Comparison of ENCODE assay signal across 1 cellular context in the genomic region with DNA sequence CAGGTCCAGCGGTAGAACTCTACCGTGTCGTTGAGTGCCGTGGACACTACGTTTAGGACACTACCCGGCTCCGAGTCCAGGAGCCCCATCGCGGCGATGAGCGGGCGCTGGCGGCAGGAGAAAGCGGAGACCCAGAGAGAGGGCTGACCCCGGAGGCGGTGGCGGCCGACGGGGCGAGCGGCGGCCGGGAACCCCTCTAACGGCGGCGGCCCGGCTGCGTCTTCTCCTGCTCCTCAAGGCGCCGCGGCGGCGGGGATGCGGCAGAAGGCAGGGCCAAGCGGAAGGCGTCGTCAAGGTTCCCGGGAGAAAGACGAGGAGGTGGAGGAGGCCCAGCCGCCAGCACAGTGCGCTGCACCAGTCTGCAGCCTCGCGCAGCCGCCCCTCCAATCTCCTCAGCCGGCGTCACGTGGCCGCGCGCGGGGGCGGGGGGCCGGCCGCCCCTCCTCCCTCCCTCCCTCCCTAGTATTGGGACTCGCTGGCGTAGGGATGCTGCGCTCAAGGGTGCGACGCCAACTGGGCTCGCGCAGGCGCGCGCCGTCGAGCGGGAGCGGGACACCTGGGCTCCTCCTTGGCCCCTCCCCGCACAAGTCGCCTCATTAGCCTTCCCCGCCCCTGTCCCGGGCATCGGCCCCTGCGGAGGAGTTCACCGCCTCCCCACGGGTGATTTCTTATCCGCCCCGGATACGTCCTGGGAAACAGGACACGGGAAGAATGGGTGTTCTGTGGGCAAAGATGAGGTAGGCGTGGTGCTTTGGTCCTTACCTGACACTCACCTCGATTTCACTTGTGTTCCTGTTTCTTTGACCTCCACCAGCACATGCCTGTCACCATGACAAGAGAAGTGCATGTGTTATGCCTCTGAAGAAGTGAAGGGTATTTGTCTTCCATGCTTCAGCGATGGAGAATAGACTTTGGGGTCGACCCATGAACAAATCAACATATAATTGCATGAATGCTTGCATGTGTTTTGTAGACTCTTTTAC.
TF ChIP-seq lines count a peak whose summit lies in the region.

A gene (minus strand): TSS at position 363 of the 983 bp plus-strand sequence. CDS start 274 bp downstream, at position 89.

TF ChIP-seq in HepG2, 621 proteins besides CTCF, POLR2A, EP300 and RAD21 (continued from another document):
- TF ChIP-seq, protein P1, sequence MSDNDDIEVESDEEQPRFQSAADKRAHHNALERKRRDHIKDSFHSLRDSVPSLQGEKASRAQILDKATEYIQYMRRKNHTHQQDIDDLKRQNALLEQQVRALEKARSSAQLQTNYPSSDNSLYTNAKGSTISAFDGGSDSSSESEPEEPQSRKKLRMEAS (IDR thresholded peaks at IDR 0.05) = peak; percentile 37; the same call in 1 of the 2 replicates
- TF ChIP-seq ARNTL (CRISPR knock-in tag; IDR thresholded peaks at IDR 0.05) (no peak), RORA (CRISPR knock-in tag; IDR thresholded peaks at IDR 0.05) (no peak), MTA1 (CRISPR knock-in tag; IDR thresholded peaks at IDR 0.05; ENCODE audit: borderline replicate concordance) (0 out of 2 replicates have a peak, but pooled peaks have one; percentile 42), ZNF83 (CRISPR knock-in tag; IDR thresholded peaks at IDR 0.05; ENCODE audit: borderline replicate concordance) (no peak), MAZ (IDR thresholded peaks at IDR 0.05; ENCODE audit: borderline replicate concordance, low read depth, low read length) (0 out of 2 replicates have a peak, but pooled peaks have one; percentile 16), MAZ (CRISPR knock-in tag; IDR thresholded peaks at IDR 0.05; ENCODE audit: low read depth) (no peak), ZNF670 (CRISPR knock-in tag; IDR thresholded peaks at IDR 0.05; ENCODE audit: borderline replicate concordance) (no peak), PAF1 (CRISPR knock-in tag; IDR thresholded peaks at IDR 0.05) (no peak), HOXA3 (CRISPR knock-in tag; IDR thresholded peaks at IDR 0.05) (0 out of 2 replicates have a peak, but pooled peaks have one; percentile 23), SMARCC2 (IDR thresholded peaks at IDR 0.05) (no peak), NRL (CRISPR knock-in tag; IDR thresholded peaks at IDR 0.05; ENCODE audit: borderline replicate concordance) (no peak), SP4 (CRISPR knock-in tag; IDR thresholded peaks at IDR 0.05) (0 out of 2 replicates have a peak, but pooled peaks have one; percentile 32), ZNF34 (CRISPR knock-in tag; IDR thresholded peaks at IDR 0.05; ENCODE audit: borderline replicate concordance) (no peak), ZNF230 (CRISPR knock-in tag; IDR thresholded peaks at IDR 0.05) (0 out of 2 replicates have a peak, but pooled peaks have one; percentile 29), GABPB1 (CRISPR knock-in tag; IDR thresholded peaks at IDR 0.05) (peak; percentile 50; the same call in 1 of the 2 replicates), ZNF777 (CRISPR knock-in tag; IDR thresholded peaks at IDR 0.05) (peak; percentile 90), ZNF251 (CRISPR knock-in tag; IDR thresholded peaks at IDR 0.05) (no peak)
- TF ChIP-seq, protein P2, sequence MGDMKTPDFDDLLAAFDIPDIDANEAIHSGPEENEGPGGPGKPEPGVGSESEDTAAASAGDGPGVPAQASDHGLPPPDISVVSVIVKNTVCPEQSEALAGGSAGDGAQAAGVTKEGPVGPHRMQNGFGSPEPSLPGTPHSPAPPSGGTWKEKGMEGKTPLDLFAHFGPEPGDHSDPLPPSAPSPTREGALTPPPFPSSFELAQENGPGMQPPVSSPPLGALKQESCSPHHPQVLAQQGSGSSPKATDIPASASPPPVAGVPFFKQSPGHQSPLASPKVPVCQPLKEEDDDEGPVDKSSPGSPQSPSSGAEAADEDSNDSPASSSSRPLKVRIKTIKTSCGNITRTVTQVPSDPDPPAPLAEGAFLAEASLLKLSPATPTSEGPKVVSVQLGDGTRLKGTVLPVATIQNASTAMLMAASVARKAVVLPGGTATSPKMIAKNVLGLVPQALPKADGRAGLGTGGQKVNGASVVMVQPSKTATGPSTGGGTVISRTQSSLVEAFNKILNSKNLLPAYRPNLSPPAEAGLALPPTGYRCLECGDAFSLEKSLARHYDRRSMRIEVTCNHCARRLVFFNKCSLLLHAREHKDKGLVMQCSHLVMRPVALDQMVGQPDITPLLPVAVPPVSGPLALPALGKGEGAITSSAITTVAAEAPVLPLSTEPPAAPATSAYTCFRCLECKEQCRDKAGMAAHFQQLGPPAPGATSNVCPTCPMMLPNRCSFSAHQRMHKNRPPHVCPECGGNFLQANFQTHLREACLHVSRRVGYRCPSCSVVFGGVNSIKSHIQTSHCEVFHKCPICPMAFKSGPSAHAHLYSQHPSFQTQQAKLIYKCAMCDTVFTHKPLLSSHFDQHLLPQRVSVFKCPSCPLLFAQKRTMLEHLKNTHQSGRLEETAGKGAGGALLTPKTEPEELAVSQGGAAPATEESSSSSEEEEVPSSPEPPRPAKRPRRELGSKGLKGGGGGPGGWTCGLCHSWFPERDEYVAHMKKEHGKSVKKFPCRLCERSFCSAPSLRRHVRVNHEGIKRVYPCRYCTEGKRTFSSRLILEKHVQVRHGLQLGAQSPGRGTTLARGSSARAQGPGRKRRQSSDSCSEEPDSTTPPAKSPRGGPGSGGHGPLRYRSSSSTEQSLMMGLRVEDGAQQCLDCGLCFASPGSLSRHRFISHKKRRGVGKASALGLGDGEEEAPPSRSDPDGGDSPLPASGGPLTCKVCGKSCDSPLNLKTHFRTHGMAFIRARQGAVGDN (CRISPR knock-in tag; IDR thresholded peaks at IDR 0.05) = peak; percentile 50
- TF ChIP-seq, protein P3, sequence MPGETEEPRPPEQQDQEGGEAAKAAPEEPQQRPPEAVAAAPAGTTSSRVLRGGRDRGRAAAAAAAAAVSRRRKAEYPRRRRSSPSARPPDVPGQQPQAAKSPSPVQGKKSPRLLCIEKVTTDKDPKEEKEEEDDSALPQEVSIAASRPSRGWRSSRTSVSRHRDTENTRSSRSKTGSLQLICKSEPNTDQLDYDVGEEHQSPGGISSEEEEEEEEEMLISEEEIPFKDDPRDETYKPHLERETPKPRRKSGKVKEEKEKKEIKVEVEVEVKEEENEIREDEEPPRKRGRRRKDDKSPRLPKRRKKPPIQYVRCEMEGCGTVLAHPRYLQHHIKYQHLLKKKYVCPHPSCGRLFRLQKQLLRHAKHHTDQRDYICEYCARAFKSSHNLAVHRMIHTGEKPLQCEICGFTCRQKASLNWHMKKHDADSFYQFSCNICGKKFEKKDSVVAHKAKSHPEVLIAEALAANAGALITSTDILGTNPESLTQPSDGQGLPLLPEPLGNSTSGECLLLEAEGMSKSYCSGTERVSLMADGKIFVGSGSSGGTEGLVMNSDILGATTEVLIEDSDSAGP (CRISPR knock-in tag; IDR thresholded peaks at IDR 0.05; ENCODE audit: borderline replicate concordance) = peak; percentile 19; the same call in 1 of the 2 replicates
- TF ChIP-seq, protein P4, sequence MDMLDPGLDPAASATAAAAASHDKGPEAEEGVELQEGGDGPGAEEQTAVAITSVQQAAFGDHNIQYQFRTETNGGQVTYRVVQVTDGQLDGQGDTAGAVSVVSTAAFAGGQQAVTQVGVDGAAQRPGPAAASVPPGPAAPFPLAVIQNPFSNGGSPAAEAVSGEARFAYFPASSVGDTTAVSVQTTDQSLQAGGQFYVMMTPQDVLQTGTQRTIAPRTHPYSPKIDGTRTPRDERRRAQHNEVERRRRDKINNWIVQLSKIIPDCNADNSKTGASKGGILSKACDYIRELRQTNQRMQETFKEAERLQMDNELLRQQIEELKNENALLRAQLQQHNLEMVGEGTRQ (IDR thresholded peaks at IDR 0.05; ENCODE audit: low read depth, low read length) = no peak
- TF ChIP-seq, protein P4 (CRISPR knock-in tag; IDR thresholded peaks at IDR 0.05; ENCODE audit: borderline replicate concordance) = peak; percentile 29; the same call in 1 of the 2 replicates
- TF ChIP-seq, protein P5, sequence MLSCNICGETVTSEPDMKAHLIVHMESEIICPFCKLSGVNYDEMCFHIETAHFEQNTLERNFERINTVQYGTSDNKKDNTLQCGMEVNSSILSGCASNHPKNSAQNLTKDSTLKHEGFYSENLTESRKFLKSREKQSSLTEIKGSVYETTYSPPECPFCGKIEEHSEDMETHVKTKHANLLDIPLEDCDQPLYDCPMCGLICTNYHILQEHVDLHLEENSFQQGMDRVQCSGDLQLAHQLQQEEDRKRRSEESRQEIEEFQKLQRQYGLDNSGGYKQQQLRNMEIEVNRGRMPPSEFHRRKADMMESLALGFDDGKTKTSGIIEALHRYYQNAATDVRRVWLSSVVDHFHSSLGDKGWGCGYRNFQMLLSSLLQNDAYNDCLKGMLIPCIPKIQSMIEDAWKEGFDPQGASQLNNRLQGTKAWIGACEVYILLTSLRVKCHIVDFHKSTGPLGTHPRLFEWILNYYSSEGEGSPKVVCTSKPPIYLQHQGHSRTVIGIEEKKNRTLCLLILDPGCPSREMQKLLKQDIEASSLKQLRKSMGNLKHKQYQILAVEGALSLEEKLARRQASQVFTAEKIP (CRISPR knock-in tag; IDR thresholded peaks at IDR 0.05; ENCODE audit: borderline replicate concordance) = no peak
